Comparison of ENCODE assay signal across 1 cellular context in the genomic region with DNA sequence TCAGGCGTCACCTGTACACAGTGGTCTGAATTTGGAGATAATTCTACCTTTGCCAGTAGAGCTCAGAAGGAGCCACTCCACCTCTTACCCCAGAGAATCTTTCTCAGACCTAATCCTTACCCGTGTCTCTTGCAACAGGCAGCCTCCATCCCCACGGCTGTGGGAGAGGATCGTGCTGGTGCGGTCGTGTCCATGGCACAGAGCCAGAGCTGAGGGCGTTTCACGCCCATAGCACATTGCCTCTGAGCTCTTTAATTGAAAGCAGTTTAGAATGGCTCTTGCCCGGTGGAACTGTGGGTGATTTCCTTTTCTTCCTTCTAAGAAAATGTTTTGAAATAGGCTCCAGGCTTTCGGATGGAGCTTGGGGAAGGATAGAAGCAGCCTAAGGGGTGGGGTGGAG.
TF ChIP-seq lines count a peak whose summit lies in the region.

No MANE protein-coding gene starts in this region.

TF ChIP-seq in HCT116, 20 proteins besides CTCF, POLR2A, EP300 and RAD21 (continued from another document):
- TF ChIP-seq, protein P1, sequence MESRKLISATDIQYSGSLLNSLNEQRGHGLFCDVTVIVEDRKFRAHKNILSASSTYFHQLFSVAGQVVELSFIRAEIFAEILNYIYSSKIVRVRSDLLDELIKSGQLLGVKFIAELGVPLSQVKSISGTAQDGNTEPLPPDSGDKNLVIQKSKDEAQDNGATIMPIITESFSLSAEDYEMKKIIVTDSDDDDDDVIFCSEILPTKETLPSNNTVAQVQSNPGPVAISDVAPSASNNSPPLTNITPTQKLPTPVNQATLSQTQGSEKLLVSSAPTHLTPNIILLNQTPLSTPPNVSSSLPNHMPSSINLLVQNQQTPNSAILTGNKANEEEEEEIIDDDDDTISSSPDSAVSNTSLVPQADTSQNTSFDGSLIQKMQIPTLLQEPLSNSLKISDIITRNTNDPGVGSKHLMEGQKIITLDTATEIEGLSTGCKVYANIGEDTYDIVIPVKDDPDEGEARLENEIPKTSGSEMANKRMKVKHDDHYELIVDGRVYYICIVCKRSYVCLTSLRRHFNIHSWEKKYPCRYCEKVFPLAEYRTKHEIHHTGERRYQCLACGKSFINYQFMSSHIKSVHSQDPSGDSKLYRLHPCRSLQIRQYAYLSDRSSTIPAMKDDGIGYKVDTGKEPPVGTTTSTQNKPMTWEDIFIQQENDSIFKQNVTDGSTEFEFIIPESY (IDR thresholded peaks at IDR 0.05; ENCODE audit: extremely low read depth, insufficient replicate concordance, low read length) = no peak
- TF ChIP-seq, protein P2, sequence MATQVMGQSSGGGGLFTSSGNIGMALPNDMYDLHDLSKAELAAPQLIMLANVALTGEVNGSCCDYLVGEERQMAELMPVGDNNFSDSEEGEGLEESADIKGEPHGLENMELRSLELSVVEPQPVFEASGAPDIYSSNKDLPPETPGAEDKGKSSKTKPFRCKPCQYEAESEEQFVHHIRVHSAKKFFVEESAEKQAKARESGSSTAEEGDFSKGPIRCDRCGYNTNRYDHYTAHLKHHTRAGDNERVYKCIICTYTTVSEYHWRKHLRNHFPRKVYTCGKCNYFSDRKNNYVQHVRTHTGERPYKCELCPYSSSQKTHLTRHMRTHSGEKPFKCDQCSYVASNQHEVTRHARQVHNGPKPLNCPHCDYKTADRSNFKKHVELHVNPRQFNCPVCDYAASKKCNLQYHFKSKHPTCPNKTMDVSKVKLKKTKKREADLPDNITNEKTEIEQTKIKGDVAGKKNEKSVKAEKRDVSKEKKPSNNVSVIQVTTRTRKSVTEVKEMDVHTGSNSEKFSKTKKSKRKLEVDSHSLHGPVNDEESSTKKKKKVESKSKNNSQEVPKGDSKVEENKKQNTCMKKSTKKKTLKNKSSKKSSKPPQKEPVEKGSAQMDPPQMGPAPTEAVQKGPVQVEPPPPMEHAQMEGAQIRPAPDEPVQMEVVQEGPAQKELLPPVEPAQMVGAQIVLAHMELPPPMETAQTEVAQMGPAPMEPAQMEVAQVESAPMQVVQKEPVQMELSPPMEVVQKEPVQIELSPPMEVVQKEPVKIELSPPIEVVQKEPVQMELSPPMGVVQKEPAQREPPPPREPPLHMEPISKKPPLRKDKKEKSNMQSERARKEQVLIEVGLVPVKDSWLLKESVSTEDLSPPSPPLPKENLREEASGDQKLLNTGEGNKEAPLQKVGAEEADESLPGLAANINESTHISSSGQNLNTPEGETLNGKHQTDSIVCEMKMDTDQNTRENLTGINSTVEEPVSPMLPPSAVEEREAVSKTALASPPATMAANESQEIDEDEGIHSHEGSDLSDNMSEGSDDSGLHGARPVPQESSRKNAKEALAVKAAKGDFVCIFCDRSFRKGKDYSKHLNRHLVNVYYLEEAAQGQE (IDR thresholded peaks at IDR 0.05; ENCODE audit: low read depth) = no peak
- no peak for TF ChIP-seq EZH2phosphoT487 (IDR thresholded peaks at IDR 0.05; ENCODE audit: borderline replicate concordance)
- TF ChIP-seq, protein P3, sequence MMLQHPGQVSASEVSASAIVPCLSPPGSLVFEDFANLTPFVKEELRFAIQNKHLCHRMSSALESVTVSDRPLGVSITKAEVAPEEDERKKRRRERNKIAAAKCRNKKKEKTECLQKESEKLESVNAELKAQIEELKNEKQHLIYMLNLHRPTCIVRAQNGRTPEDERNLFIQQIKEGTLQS (IDR thresholded peaks at IDR 0.05) = no peak
